In genomic region chr1:37734629-37735591, GRCh38 we compare ENCODE assay signal across 1 cellular context.
TF ChIP-seq lines count a peak whose summit lies in the region.

No MANE protein-coding gene starts in this region.

TF ChIP-seq in H1, 55 proteins besides CTCF, POLR2A, EP300 and RAD21:
- TF ChIP-seq CBX8 (IDR thresholded peaks at IDR 0.05; ENCODE audit: borderline replicate concordance, low read depth, low read length) (no peak), KDM4A (IDR thresholded peaks at IDR 0.05; ENCODE audit: low read depth, low read length, severe bottlenecking) (peak; percentile 97), SP2 (IDR thresholded peaks at IDR 0.05; ENCODE audit: low read length) (no peak), ATF2 (IDR thresholded peaks at IDR 0.05; ENCODE audit: low read length) (no peak), GABPA (IDR thresholded peaks at IDR 0.05; ENCODE audit: borderline replicate concordance, insufficient read depth, low read length) (0 out of 2 replicates have a peak, but pooled peaks have one; percentile 9)
